8 cellular contexts compared by ENCODE assay signal in genomic region chrX:154366666-154367055, GRCh38. TPM values are rescaled to one million over a fixed set of nuclear protein-coding genes. Genes with fewer than 3 reads are reported as not detected.
DNase-seq lines count a peak whose midpoint lies in the region; TF ChIP-seq lines count a peak whose summit lies in the region.
"Had no signal": no experiment of that assay in that cellular context is flagged by ENCODE, and none has a peak within 500 bp of the region (broad histone marks: within the 10 kb centered on the region; RNA-seq: fewer than 3 reads in every experiment).

No MANE protein-coding gene starts in this region.

- H3K9me3 ChIP-seq in prostate gland = no peaks in the 10 kb centered on the region

- intact Hi-C loops in prostate gland (cut with DNase I) = no loop called here

- TF ChIP-seq CTCF in HL-60 (IDR thresholded peaks at IDR 0.05; ENCODE audit: insufficient read depth, low read length) (no peak), prostate gland (IDR thresholded peaks at IDR 0.05) (no peak)

- no peaks in the 10 kb centered on the region for H3K27me3 ChIP-seq in HL-60 (ENCODE audit: insufficient read depth, poor library complexity, severe bottlenecking)
- no peaks in the 10 kb centered on the region for H3K27me3 ChIP-seq in prostate gland (replicated peaks; ENCODE audit: insufficient read depth)

- H3K4me3 ChIP-seq in HL-60 (replicated peaks; ENCODE audit: insufficient read depth, low read length) = no peak overlapping the region
- H3K4me3 ChIP-seq in prostate gland = no peak overlapping the region

- no peak for TF ChIP-seq POLR2A in prostate gland (IDR thresholded peaks at IDR 0.05)

- no peaks in the 10 kb centered on the region for H3K36me3 ChIP-seq in prostate gland

- DNase-seq in HL-60 (ENCODE audit: low read depth in 1 of 2, low spot score in 1 of 2) (peak in 1 of 2 experiments; percentile 48), epithelial cell of prostate (ENCODE audit: low read depth, low spot score) (no peak), prostate gland (ENCODE audit: low spot score) (peak; percentile 64), NOMO-1 (lab: John Stamatoyannopoulos, UW; ENCODE audit: unreplicated experiment in 2 of 2) (no peak), NCI-H128 (lab: John Stamatoyannopoulos, UW; ENCODE audit: unreplicated experiment) (no peak)
- no peak for DNase-seq in activated T-cell treated with anti-CD3 and anti-CD28 coated beads, Interleukin-2, amount 50 U/mL, for 48 hours
- DNase-seq: left colon, NCI-H524 had no signal

- 20% methylated on average over 1 of the region's 11 CpGs for WGBS in prostate gland

- no peaks in the 10 kb centered on the region for H3K4me1 ChIP-seq in prostate gland (replicated peaks)

- H3K27ac ChIP-seq in HL-60 (replicated peaks) (peak overlapping the region; percentile 94), epithelial cell of prostate (peak overlapping the region; percentile 91), prostate gland (peak overlapping the region; percentile 51 to 87)

RNA-seq across cellular contexts. Expression of gene FLNA, which starts 7.8 kb away (rescaled TPM):
- 1,000 to 10,000 TPM; 1,711 to 2,337 TPM for total RNA-seq in prostate gland

RNA-seq across cellular contexts. Expression of gene EMD, which starts 12.4 kb away (rescaled TPM):
- 10 to 100 TPM; 61.4 to 66.1 TPM for total RNA-seq in prostate gland

RNA-seq across cellular contexts. Expression of gene RPL10, which starts 31.5 kb away (rescaled TPM):
- 1,000 to 10,000 TPM; 3,702 to 5,500 TPM for total RNA-seq in prostate gland

RNA-seq across cellular contexts. Expression of gene DNASE1L1, which starts 42.4 kb away (rescaled TPM):
- total RNA-seq in prostate gland = 10 to 100 TPM; 36.8 to 70.7 TPM

RNA-seq across cellular contexts. Expression of gene TAFAZZIN, which starts 44.7 kb away (rescaled TPM):
- total RNA-seq in prostate gland = 10 to 100 TPM; 25.7 to 56.5 TPM
